1 cellular context compared by ENCODE assay signal in genomic region chr1:43199093-43199726, GRCh38.
TF ChIP-seq lines count a peak whose summit lies in the region.

No MANE protein-coding gene starts in this region.

TF ChIP-seq in GM12878, 131 proteins besides CTCF, POLR2A, EP300 and RAD21 (continued from another document):
- TF ChIP-seq ZNF687 (IDR thresholded peaks at IDR 0.05) = 0 out of 2 replicates have a peak, but pooled peaks have one; percentile 39
- TF ChIP-seq TBL1XR1 (IDR thresholded peaks at IDR 0.05; ENCODE audit: low read depth, low read length) = peak; percentile 41; the same call in 1 of the 2 replicates
- TF ChIP-seq BHLHE40 (IDR thresholded peaks at IDR 0.05; ENCODE audit: borderline replicate concordance in 1 of 2, low read depth in 2 of 2, low read length in 1 of 2) = peak; percentile 63 to 68; a peak in 3 of 4 replicates
- TF ChIP-seq, protein P1, sequence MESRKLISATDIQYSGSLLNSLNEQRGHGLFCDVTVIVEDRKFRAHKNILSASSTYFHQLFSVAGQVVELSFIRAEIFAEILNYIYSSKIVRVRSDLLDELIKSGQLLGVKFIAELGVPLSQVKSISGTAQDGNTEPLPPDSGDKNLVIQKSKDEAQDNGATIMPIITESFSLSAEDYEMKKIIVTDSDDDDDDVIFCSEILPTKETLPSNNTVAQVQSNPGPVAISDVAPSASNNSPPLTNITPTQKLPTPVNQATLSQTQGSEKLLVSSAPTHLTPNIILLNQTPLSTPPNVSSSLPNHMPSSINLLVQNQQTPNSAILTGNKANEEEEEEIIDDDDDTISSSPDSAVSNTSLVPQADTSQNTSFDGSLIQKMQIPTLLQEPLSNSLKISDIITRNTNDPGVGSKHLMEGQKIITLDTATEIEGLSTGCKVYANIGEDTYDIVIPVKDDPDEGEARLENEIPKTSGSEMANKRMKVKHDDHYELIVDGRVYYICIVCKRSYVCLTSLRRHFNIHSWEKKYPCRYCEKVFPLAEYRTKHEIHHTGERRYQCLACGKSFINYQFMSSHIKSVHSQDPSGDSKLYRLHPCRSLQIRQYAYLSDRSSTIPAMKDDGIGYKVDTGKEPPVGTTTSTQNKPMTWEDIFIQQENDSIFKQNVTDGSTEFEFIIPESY (IDR thresholded peaks at IDR 0.05) = no peak
- TF ChIP-seq BACH1 (IDR thresholded peaks at IDR 0.05; ENCODE audit: borderline replicate concordance) = peak; percentile 70; the same call in 1 of the 2 replicates
- peak; percentile 86 for TF ChIP-seq SPI1 (IDR thresholded peaks at IDR 0.05; ENCODE audit: borderline replicate concordance, insufficient read depth, low read depth, low read length)
- TF ChIP-seq, protein P2, sequence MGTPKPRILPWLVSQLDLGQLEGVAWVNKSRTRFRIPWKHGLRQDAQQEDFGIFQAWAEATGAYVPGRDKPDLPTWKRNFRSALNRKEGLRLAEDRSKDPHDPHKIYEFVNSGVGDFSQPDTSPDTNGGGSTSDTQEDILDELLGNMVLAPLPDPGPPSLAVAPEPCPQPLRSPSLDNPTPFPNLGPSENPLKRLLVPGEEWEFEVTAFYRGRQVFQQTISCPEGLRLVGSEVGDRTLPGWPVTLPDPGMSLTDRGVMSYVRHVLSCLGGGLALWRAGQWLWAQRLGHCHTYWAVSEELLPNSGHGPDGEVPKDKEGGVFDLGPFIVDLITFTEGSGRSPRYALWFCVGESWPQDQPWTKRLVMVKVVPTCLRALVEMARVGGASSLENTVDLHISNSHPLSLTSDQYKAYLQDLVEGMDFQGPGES (IDR thresholded peaks at IDR 0.05) = no peak
- peak; percentile 47; the same call in 1 of the 2 replicates for TF ChIP-seq BMI1 (IDR thresholded peaks at IDR 0.05; ENCODE audit: borderline replicate concordance)
- TF ChIP-seq RELA (IDR thresholded peaks at IDR 0.05; ENCODE audit: borderline replicate concordance, partially characterized antibody) = no peak
- peak; percentile 97 for TF ChIP-seq IKZF1 (conservative IDR thresholded peaks at IDR 0.05)
- TF ChIP-seq, protein P3, sequence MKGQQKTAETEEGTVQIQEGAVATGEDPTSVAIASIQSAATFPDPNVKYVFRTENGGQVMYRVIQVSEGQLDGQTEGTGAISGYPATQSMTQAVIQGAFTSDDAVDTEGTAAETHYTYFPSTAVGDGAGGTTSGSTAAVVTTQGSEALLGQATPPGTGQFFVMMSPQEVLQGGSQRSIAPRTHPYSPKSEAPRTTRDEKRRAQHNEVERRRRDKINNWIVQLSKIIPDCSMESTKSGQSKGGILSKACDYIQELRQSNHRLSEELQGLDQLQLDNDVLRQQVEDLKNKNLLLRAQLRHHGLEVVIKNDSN (IDR thresholded peaks at IDR 0.05; ENCODE audit: borderline replicate concordance, extremely low read length, insufficient read depth, low read depth, low read length) = no peak
- peak; percentile 99 for TF ChIP-seq MTA2 (IDR thresholded peaks at IDR 0.05; ENCODE audit: low read depth)
- TF ChIP-seq NR2F1 (conservative IDR thresholded peaks at IDR 0.05) = peak; percentile 49
- TF ChIP-seq ZNF384 (IDR thresholded peaks at IDR 0.05; ENCODE audit: borderline replicate concordance, low read depth, low read length) = no peak
- peak; percentile 62 for TF ChIP-seq TCF12 (IDR thresholded peaks at IDR 0.05; ENCODE audit: low read depth, low read length)
- peak; percentile 52; the same call in 1 of the 2 replicates for TF ChIP-seq STAT3 (IDR thresholded peaks at IDR 0.05; ENCODE audit: low read depth, low read length)
- peak; percentile 97 for TF ChIP-seq BCL11A (IDR thresholded peaks at IDR 0.05; ENCODE audit: low read depth, low read length)
- no peak for TF ChIP-seq KAT2A (conservative IDR thresholded peaks at IDR 0.05; ENCODE audit: control insufficient read depth, low read depth, low read length)
